15 cellular contexts compared by ENCODE assay signal in the genomic region with DNA sequence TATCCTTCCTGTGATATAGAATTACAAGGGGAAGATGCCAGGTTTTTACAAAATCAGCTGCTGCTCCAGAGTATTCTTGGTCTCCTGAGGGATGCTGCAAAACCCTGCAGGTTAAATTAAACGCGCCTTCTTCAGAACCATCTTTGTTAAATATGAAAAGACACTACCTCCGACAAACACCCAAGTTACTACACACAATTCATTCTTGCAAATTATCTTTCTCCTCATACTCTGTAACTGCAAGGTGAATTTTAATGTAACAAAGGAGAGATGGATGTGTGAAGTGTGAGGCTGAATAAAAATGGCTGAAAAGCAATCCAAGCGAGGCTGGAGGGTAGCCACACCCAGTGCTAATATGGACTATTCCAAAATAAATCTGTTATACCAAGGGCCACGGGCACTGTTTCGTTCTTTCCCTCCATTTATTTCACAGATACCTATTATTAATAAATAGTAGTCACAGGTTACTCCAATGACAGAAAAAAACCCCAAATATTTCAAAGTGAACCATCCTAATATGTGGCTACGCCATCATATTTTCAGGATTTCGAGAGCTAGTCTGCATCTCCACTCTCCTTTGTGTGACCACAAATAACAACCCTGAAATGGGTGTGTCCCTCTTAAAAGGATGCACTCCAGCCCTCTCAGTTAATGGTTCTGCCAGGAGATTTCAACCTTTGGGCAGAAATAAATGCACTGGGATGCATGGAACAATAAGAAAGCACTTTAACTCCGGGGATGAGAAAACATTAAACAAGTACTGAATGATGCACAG. TPM values are rescaled to one million over a fixed set of nuclear protein-coding genes. Genes with fewer than 3 reads are reported as not detected.
DNase-seq lines count a peak whose midpoint lies in the region; ATAC-seq and TF ChIP-seq lines count a peak whose summit lies in the region.
"Had no signal": no experiment of that assay in that cellular context is flagged by ENCODE, and none has a peak within 500 bp of the region (broad histone marks: within the 10 kb centered on the region; RNA-seq: fewer than 3 reads in every experiment).

No MANE protein-coding gene starts in this region.

- peaks cover 17% of the 10 kb centered on the region for H3K27me3 ChIP-seq in A673 (replicated peaks; ENCODE audit: insufficient read depth, low read depth, low read length, poor library complexity)
- H3K27me3 ChIP-seq in iPS-18a (ENCODE audit: control insufficient read depth, insufficient read depth, low read length), result peaks cover 28% of the 10 kb centered on the region

- no peaks in the 10 kb centered on the region for H3K36me3 Mint-ChIP-seq in activated naive CD4-positive, alpha-beta T cell treated with anti-CD3 and anti-CD28 coated beads, Interleukin-2, amount 50 U/mL, for 72 hours
- H3K36me3 Mint-ChIP-seq: memory B cell had no signal

- no peak for DNase-seq in A673 (ENCODE audit: low spot score)
- DNase-seq in NCI-H1105 (lab: John Stamatoyannopoulos, UW), result peak; percentile 70
- peak; percentile 84 for DNase-seq in NCI-H748 treated with DMSO at 0.1 percent for 48 hours (lab: John Stamatoyannopoulos, UW)
- DNase-seq in activated naive CD4-positive, alpha-beta T cell treated with anti-CD3 and anti-CD28 coated beads, Interleukin-2, amount 50 U/mL, for 72 hours (ENCODE audit: low spot score in 2 of 2), result no peak
- no peak for DNase-seq in T-helper 2 cell
- DNase-seq: activated gamma-delta T cell; central memory CD4-positive, alpha-beta T cell had no signal

- H3K9me3 ChIP-seq in A673 (ENCODE audit: low read depth, low read length, poor library complexity, severe bottlenecking), result no peaks in the 10 kb centered on the region
- no peaks in the 10 kb centered on the region for H3K9me3 ChIP-seq in iPS-18a (ENCODE audit: control insufficient read depth, low read depth, low read length)
- H3K9me3 ChIP-seq: pancreas had no signal

- no peak for ATAC-seq in activated naive CD4-positive, alpha-beta T cell treated with anti-CD3 and anti-CD28 coated beads, Interleukin-2, amount 50 U/mL, for 72 hours
- no peak for ATAC-seq in GM21447 (IDR thresholded peaks at IDR 0.05; ENCODE audit: unreplicated experiment)
- ATAC-seq in GM18858 (IDR thresholded peaks at IDR 0.05; ENCODE audit: unreplicated experiment), result no peak

- peak overlapping the region; percentile 52 for H3K4me3 ChIP-seq in A673 (ENCODE audit: low read depth, low read length, poor library complexity, severe bottlenecking)
- peak overlapping the region; percentile 67 for H3K4me3 ChIP-seq in iPS-18a (ENCODE audit: low read length)

- H3K9ac ChIP-seq in iPS-18a (ENCODE audit: low read length), result peak overlapping the region; percentile 61

- H3K9me3 Mint-ChIP-seq in activated naive CD4-positive, alpha-beta T cell treated with anti-CD3 and anti-CD28 coated beads, Interleukin-2, amount 50 U/mL, for 72 hours, result no peaks in the 10 kb centered on the region
- H3K9me3 Mint-ChIP-seq: memory B cell; T-helper 1 cell treated with Interleukin-12 subunit alpha and Interleukin-12 subunit beta and Interleukin-4 antibody, amounts not matched to agents 30 μg/mL and 1 μg/mL, for 36 hours had no signal

- H3K36me3 ChIP-seq in A673 (ENCODE audit: insufficient read depth, low read length, poor library complexity, severe bottlenecking), result no peaks in the 10 kb centered on the region
- H3K36me3 ChIP-seq in iPS-18a (ENCODE audit: control insufficient read depth, low read depth, low read length), result no peaks in the 10 kb centered on the region
- H3K36me3 ChIP-seq: pancreas had no signal

- intact Hi-C loops in A673 (cut with micrococcal nuclease; ENCODE audit: unreplicated experiment), result loop anchor here (5.0 kb wide), 2 partner anchors 268 to 288 kb away; no protein-coding TSS in a partner anchor

- CTCF ChIA-PET in A673 (lab: Charles Lee), result no interaction called here

- no TSS peak for BruUV-seq in A673 (replicated peaks; lab: Mats Ljungman, UMichigan)

- TF ChIP-seq CTCF in A673 (conservative IDR thresholded peaks at IDR 0.05; ENCODE audit: low read depth, low read length), result no peak

- POLR2A ChIA-PET in A673 (lab: Charles Lee; ENCODE audit: low non-redundant PET), result no interaction called here

- no peak overlapping the region for H3K27ac Mint-ChIP-seq in activated naive CD4-positive, alpha-beta T cell treated with anti-CD3 and anti-CD28 coated beads, Interleukin-2, amount 50 U/mL, for 72 hours
- H3K27ac Mint-ChIP-seq: memory B cell; T-helper 1 cell treated with Interleukin-12 subunit alpha and Interleukin-12 subunit beta and Interleukin-4 antibody, amounts not matched to agents 30 μg/mL and 1 μg/mL, for 36 hours had no signal

- H3K27ac ChIP-seq in A673 (ENCODE audit: low read depth, low read length, poor library complexity, severe bottlenecking) (no peak overlapping the region), iPS-18a (ENCODE audit: low read length) (no peak overlapping the region)
- H3K27ac ChIP-seq: pancreas had no signal

- peaks cover 6% of the 10 kb centered on the region for H3K4me1 ChIP-seq in A673 (ENCODE audit: insufficient read depth, low read length, poor library complexity, severe bottlenecking)
- H3K4me1 ChIP-seq in iPS-18a (ENCODE audit: control insufficient read depth, low read depth, low read length), result no peaks in the 10 kb centered on the region
- H3K4me1 ChIP-seq: pancreas had no signal

RNA-seq across cellular contexts. Expression of a gene that starts 53.0 kb away (rescaled TPM):
- 0.47 TPM in 1 of 2 replicates, not detected in the other for total RNA-seq in A673 (2021)
- total RNA-seq in activated naive CD4-positive, alpha-beta T cell treated with anti-CD3 and anti-CD28 coated beads, Interleukin-2, amount 50 U/mL, for 72 hours, result not detected
- total RNA-seq: esophagus mucosa, H4, pancreas had no signal

Comparison
In these comparisons a context has a peak if more than half of its experiments do, and no peak if none do; other contexts are left out.
1. DNase-seq: peak in NCI-H1105 (single experiment) and NCI-H748 treated with DMSO at 0.1 percent for 48 hours (single experiment); none in A673 (single experiment), activated naive CD4-positive, alpha-beta T cell treated with anti-CD3 and anti-CD28 coated beads, Interleukin-2, amount 50 U/mL, for 72 hours (0 of 2) and T-helper 2 cell (0 of 5).